Comparison of ENCODE assay signal across 1 cellular context in the genomic region with DNA sequence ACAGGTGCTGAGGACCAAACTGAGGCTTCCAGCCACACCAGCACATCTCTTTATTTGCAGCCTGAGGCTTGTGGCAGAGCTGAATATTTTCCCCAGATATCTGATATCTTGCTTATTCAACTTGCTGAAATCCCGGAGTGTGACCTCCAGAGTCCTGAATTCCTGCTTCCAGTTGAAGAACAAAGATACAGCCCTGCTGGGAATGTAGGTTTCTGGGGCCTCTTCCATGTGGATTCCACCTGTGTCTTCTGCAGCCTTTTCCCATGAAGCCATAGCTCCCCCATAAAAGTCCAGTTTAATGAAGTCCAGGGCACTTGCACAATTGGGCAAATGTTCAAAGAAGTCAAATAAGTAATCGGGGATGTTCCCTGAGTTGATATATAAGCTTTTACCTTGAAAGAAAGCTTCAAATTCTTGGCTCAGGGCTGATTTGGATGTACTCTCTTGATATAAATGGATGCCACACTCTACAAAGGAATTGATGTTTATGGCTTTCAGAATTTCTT.
TF ChIP-seq lines count a peak whose summit lies in the region.

No MANE protein-coding gene starts in this region.

TF ChIP-seq in HepG2, 621 proteins besides CTCF, POLR2A, EP300 and RAD21:
- TF ChIP-seq RELA (CRISPR knock-in tag; IDR thresholded peaks at IDR 0.05): no peak
- TF ChIP-seq RBAK (CRISPR knock-in tag; IDR thresholded peaks at IDR 0.05): no peak
- no peak for TF ChIP-seq MED13 (CRISPR knock-in tag; IDR thresholded peaks at IDR 0.05)
- no peak for TF ChIP-seq BRF2 (CRISPR knock-in tag; IDR thresholded peaks at IDR 0.05)
- TF ChIP-seq KDM2A (CRISPR knock-in tag; IDR thresholded peaks at IDR 0.05; ENCODE audit: borderline replicate concordance, low read depth): no peak
- TF ChIP-seq ZFAT (CRISPR knock-in tag; conservative IDR thresholded peaks at IDR 0.05): no peak
- TF ChIP-seq, protein P1, sequence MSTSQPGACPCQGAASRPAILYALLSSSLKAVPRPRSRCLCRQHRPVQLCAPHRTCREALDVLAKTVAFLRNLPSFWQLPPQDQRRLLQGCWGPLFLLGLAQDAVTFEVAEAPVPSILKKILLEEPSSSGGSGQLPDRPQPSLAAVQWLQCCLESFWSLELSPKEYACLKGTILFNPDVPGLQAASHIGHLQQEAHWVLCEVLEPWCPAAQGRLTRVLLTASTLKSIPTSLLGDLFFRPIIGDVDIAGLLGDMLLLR (CRISPR knock-in tag; IDR thresholded peaks at IDR 0.05): no peak
- TF ChIP-seq U2AF2 (IDR thresholded peaks at IDR 0.05; ENCODE audit: low read depth, low read length): no peak
- TF ChIP-seq HNRNPK (IDR thresholded peaks at IDR 0.05; ENCODE audit: low read depth, low read length, poor library complexity, severe bottlenecking): no peak
- TF ChIP-seq, protein P2, sequence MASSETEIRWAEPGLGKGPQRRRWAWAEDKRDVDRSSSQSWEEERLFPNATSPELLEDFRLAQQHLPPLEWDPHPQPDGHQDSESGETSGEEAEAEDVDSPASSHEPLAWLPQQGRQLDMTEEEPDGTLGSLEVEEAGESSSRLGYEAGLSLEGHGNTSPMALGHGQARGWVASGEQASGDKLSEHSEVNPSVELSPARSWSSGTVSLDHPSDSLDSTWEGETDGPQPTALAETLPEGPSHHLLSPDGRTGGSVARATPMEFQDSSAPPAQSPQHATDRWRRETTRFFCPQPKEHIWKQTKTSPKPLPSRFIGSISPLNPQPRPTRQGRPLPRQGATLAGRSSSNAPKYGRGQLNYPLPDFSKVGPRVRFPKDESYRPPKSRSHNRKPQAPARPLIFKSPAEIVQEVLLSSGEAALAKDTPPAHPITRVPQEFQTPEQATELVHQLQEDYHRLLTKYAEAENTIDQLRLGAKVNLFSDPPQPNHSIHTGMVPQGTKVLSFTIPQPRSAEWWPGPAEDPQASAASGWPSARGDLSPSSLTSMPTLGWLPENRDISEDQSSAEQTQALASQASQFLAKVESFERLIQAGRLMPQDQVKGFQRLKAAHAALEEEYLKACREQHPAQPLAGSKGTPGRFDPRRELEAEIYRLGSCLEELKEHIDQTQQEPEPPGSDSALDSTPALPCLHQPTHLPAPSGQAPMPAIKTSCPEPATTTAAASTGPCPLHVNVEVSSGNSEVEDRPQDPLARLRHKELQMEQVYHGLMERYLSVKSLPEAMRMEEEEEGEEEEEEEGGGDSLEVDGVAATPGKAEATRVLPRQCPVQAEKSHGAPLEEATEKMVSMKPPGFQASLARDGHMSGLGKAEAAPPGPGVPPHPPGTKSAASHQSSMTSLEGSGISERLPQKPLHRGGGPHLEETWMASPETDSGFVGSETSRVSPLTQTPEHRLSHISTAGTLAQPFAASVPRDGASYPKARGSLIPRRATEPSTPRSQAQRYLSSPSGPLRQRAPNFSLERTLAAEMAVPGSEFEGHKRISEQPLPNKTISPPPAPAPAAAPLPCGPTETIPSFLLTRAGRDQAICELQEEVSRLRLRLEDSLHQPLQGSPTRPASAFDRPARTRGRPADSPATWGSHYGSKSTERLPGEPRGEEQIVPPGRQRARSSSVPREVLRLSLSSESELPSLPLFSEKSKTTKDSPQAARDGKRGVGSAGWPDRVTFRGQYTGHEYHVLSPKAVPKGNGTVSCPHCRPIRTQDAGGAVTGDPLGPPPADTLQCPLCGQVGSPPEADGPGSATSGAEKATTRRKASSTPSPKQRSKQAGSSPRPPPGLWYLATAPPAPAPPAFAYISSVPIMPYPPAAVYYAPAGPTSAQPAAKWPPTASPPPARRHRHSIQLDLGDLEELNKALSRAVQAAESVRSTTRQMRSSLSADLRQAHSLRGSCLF (CRISPR knock-in tag; IDR thresholded peaks at IDR 0.05; ENCODE audit: borderline replicate concordance): no peak
- TF ChIP-seq ZNF138 (CRISPR knock-in tag; IDR thresholded peaks at IDR 0.05; ENCODE audit: low read depth): no peak
- TF ChIP-seq ATF7 (IDR thresholded peaks at IDR 0.05): no peak
- TF ChIP-seq ATF7 (CRISPR knock-in tag; IDR thresholded peaks at IDR 0.05): no peak
